In genomic region chr10:51010977-51011376, GRCh38 we compare ENCODE assay signal across 8 cellular contexts.
DNase-seq lines count a peak whose midpoint lies in the region; FAIRE-seq and TF ChIP-seq lines count a peak whose summit lies in the region.

No MANE protein-coding gene starts in this region.

- no peaks in the 10 kb centered on the region for H3K79me2 ChIP-seq in endothelial cell of umbilical vein (ENCODE audit: control insufficient read depth, insufficient read depth, low read length)
- no peaks in the 10 kb centered on the region for H3K79me2 ChIP-seq in neural progenitor cell (ENCODE audit: low read depth)

- no peak for TF ChIP-seq POLR2A in endothelial cell of umbilical vein (IDR thresholded peaks at IDR 0.05; ENCODE audit: low read depth, low read length)

- no peak overlapping the region for H3K4me3 ChIP-seq in endothelial cell of umbilical vein (replicated peaks in 1 of 3; ENCODE audit: insufficient read depth in 1 of 3, low read depth in 1 of 3, low read length in 3 of 3)
- no peak overlapping the region for H3K4me3 ChIP-seq in neural progenitor cell

- H3K9me3 Mint-ChIP-seq in neural progenitor cell = no peaks in the 10 kb centered on the region

- H3K4me1 ChIP-seq in endothelial cell of umbilical vein (ENCODE audit: control insufficient read depth, extremely low read depth, insufficient read depth, low read length) (no peaks in the 10 kb centered on the region), neural progenitor cell (peaks cover 2% of the 10 kb centered on the region)

- POLR2A ChIA-PET in endothelial cell of umbilical vein (lab: Charles Lee) = no interaction called here

- H2AFZ ChIP-seq in endothelial cell of umbilical vein (ENCODE audit: low read depth, low read length) (no peak overlapping the region), neural progenitor cell (replicated peaks) (no peak overlapping the region)

- peak; percentile 68 for FAIRE-seq in endothelial cell of umbilical vein (lab: Jason Lieb, UNC)

- H3K36me3 Mint-ChIP-seq in neural progenitor cell = no peaks in the 10 kb centered on the region

- DNase-seq in NOMO-1 treated with DMSO at 0.1 percent for 48 hours (lab: John Stamatoyannopoulos, UW; ENCODE audit: unreplicated experiment) (peak; percentile 9), NOMO-1 treated with dmso at 0.1 percent for 144 hours (lab: John Stamatoyannopoulos, UW; ENCODE audit: unreplicated experiment) (no peak), HCEC 1CT (peak; percentile 47), NCI-H2227 treated with DMSO at 0.1 percent for 48 hours (lab: John Stamatoyannopoulos, UW) (peak; percentile 6), endothelial cell of umbilical vein (ENCODE audit: low read depth, low spot score) (peak; percentile 46), neural progenitor cell (ENCODE audit: low spot score) (peak; percentile 57)
- no peak for DNase-seq in activated CD4-positive, CD25-positive, alpha-beta regulatory T cell treated with anti-CD3 and anti-CD28 coated beads, Interleukin-2, amount 50 U/mL, for 72 hours
- no peak for DNase-seq in activated CD8-positive, alpha-beta memory T cell treated with anti-CD3 and anti-CD28 coated beads, Interleukin-2, amount 50 U/mL, for 48 hours

- no peaks in the 10 kb centered on the region for H3K9me3 ChIP-seq in endothelial cell of umbilical vein (replicated peaks; ENCODE audit: control insufficient read depth, insufficient read depth, low read length)
- H3K9me3 ChIP-seq in neural progenitor cell (ENCODE audit: low read depth) = no peaks in the 10 kb centered on the region

- H3K9me1 ChIP-seq in endothelial cell of umbilical vein (replicated peaks; ENCODE audit: control insufficient read depth, extremely low read depth, insufficient read depth, low read length) = no peaks in the 10 kb centered on the region

- CTCF ChIA-PET in endothelial cell of umbilical vein (lab: Charles Lee) = no interaction called here

- H3K27me3 ChIP-seq in endothelial cell of umbilical vein (ENCODE audit: control insufficient read depth in 2 of 2, insufficient read depth in 2 of 2, low read length in 2 of 2) (peaks cover 4 to 6% of the 10 kb centered on the region in 2 experiments), neural progenitor cell (no peaks in the 10 kb centered on the region)

- H3K4me1 Mint-ChIP-seq in neural progenitor cell = peaks cover 2% of the 10 kb centered on the region

- H4K20me1 ChIP-seq in endothelial cell of umbilical vein (replicated peaks; ENCODE audit: control insufficient read depth, extremely low read depth, insufficient read depth, low read length) = no peaks in the 10 kb centered on the region
- no peaks in the 10 kb centered on the region for H4K20me1 ChIP-seq in neural progenitor cell (ENCODE audit: low read depth)

- no peak overlapping the region for H3K27ac Mint-ChIP-seq in neural progenitor cell

- no peaks in the 10 kb centered on the region for H3F3A ChIP-seq in neural progenitor cell (ENCODE audit: low read depth)

- H3K4me2 ChIP-seq in endothelial cell of umbilical vein (ENCODE audit: insufficient read depth, low read length) (no peak overlapping the region), neural progenitor cell (no peak overlapping the region)

- peaks cover 3% of the 10 kb centered on the region for H3K27me3 Mint-ChIP-seq in neural progenitor cell (ENCODE audit: insufficient read depth, low read depth)

- H3K9ac ChIP-seq in endothelial cell of umbilical vein (replicated peaks; ENCODE audit: extremely low read depth, insufficient read depth, low read length) (no peak overlapping the region), neural progenitor cell (no peak overlapping the region)

- intact Hi-C loops in endothelial cell of umbilical vein (cut with micrococcal nuclease) = loop anchor here (5.0 kb wide), 2 partner anchors 411 to 1206 kb away; no protein-coding TSS in a partner anchor

- TF ChIP-seq CTCF in endothelial cell of umbilical vein (IDR thresholded peaks at IDR 0.05; ENCODE audit: extremely low read depth in 1 of 2, insufficient read depth in 1 of 2, low read depth in 1 of 2, low read length in 2 of 2) = peak; percentile 56 to 73
- TF ChIP-seq CTCF in neural progenitor cell (IDR thresholded peaks at IDR 0.05) = peak; percentile 93

- H3K27ac ChIP-seq in endothelial cell of umbilical vein (ENCODE audit: insufficient read depth, low read depth, low read length) (no peak overlapping the region), neural progenitor cell (no peak overlapping the region)

- no peak overlapping the region for H3K4me3 Mint-ChIP-seq in neural progenitor cell

- dilution Hi-C loops in endothelial cell of umbilical vein (cut with MboI; ENCODE audit: extremely low pct_ligation_motif_present, low sequenced_read_pairs) = no loop called here

- H3K36me3 ChIP-seq in endothelial cell of umbilical vein (ENCODE audit: control insufficient read depth in 2 of 2, extremely low read depth in 1 of 2, insufficient read depth in 2 of 2, low read length in 2 of 2) (no peaks in the 10 kb centered on the region), neural progenitor cell (no peaks in the 10 kb centered on the region)

- BruUV-seq in endothelial cell of umbilical vein (replicated peaks; lab: Mats Ljungman, UMichigan) = no TSS peak

TF ChIP-seq in endothelial cell of umbilical vein, 7 proteins besides CTCF, POLR2A, EP300 and RAD21:
- TF ChIP-seq GATA2 (IDR thresholded peaks at IDR 0.05; ENCODE audit: insufficient read depth, insufficient read length, low read depth, low read length) (no peak), MYC (IDR thresholded peaks at IDR 0.05; ENCODE audit: low read depth, low read length) (no peak), FOS (IDR thresholded peaks at IDR 0.05; ENCODE audit: borderline replicate concordance, insufficient read depth, low read length) (no peak), JUN (IDR thresholded peaks at IDR 0.05; ENCODE audit: borderline replicate concordance, insufficient read depth, insufficient read length, low read depth) (no peak), POLR2AphosphoS5 (IDR thresholded peaks at IDR 0.05; ENCODE audit: insufficient read depth, low read depth, low read length) (no peak), EZH2 (IDR thresholded peaks at IDR 0.05; ENCODE audit: borderline replicate concordance, low read depth, low read length, severe bottlenecking) (no peak)
- TF ChIP-seq, protein P1, sequence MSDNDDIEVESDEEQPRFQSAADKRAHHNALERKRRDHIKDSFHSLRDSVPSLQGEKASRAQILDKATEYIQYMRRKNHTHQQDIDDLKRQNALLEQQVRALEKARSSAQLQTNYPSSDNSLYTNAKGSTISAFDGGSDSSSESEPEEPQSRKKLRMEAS (IDR thresholded peaks at IDR 0.05; ENCODE audit: insufficient read depth, insufficient read length) = no peak

Comparison
In these comparisons a context has a peak if more than half of its experiments do, and no peak if none do; other contexts are left out.
1. DNase-seq: peak in NOMO-1 treated with DMSO at 0.1 percent for 48 hours (single experiment), HCEC 1CT (single experiment), NCI-H2227 treated with DMSO at 0.1 percent for 48 hours (single experiment), endothelial cell of umbilical vein (single experiment) and neural progenitor cell (single experiment); none in NOMO-1 treated with dmso at 0.1 percent for 144 hours (single experiment), activated CD4-positive, CD25-positive, alpha-beta regulatory T cell treated with anti-CD3 and anti-CD28 coated beads, Interleukin-2, amount 50 U/mL, for 72 hours (single experiment) and activated CD8-positive, alpha-beta memory T cell treated with anti-CD3 and anti-CD28 coated beads, Interleukin-2, amount 50 U/mL, for 48 hours (single experiment).